In genomic region chr3:46882377-46883015, GRCh38 we compare ENCODE assay signal across 8 cellular contexts. TPM values are rescaled to one million over a fixed set of nuclear protein-coding genes. Genes with fewer than 3 reads are reported as not detected.
DNase-seq lines count a peak whose midpoint lies in the region; ATAC-seq, FAIRE-seq and TF ChIP-seq lines count a peak whose summit lies in the region.

No MANE protein-coding gene starts in this region.

- POLR2A ChIA-PET in BJ (lab: Charles Lee) = no interaction called here

- H3K9me3 ChIP-seq in right lobe of liver (no peaks in the 10 kb centered on the region), tibial artery (no peaks in the 10 kb centered on the region)

- no peak for TF ChIP-seq CTCF in BJ (IDR thresholded peaks at IDR 0.05; ENCODE audit: insufficient read depth, low read depth, low read length)
- no peak for TF ChIP-seq CTCF in bronchial epithelial cell (IDR thresholded peaks at IDR 0.05; ENCODE audit: insufficient read depth, low read length, severe bottlenecking)
- no peak for TF ChIP-seq CTCF in right lobe of liver (IDR thresholded peaks at IDR 0.05)
- no peak for TF ChIP-seq CTCF in tibial artery (IDR thresholded peaks at IDR 0.05)

- no peak for TF ChIP-seq POLR2A in right lobe of liver (IDR thresholded peaks at IDR 0.05)

- WGBS in right lobe of liver (ENCODE audit: insufficient coverage, low coverage, low lambda C conversion rate, missing lambda C conversion rate) = 0% methylated on average over 36 of the region's 67 CpGs

- peaks cover 27% of the 10 kb centered on the region for H3K27me3 ChIP-seq in BJ (ENCODE audit: control insufficient read depth, insufficient read depth, low read length)
- peaks cover 34% of the 10 kb centered on the region for H3K27me3 ChIP-seq in bronchial epithelial cell (ENCODE audit: control insufficient read depth, insufficient read depth, low read length)
- no peaks in the 10 kb centered on the region for H3K27me3 ChIP-seq in right lobe of liver
- H3K27me3 ChIP-seq in tibial artery = no peaks in the 10 kb centered on the region

- H3K4me1 ChIP-seq in right lobe of liver (peaks cover 0 to 16% (median 0%) of the 10 kb centered on the region in 4 donors), tibial artery (peaks cover 0 to 45% (median 27%) of the 10 kb centered on the region in 4 donors)

- peak overlapping the region; percentile 43 for H3K4me3 ChIP-seq in BJ (ENCODE audit: low read depth, low read length)
- H3K4me3 ChIP-seq in bronchial epithelial cell (ENCODE audit: low read depth, low read length) = peak overlapping the region; percentile 20
- peak overlapping the region; percentile 29 to 46 (median 40) for H3K4me3 ChIP-seq in right lobe of liver
- peak overlapping the region; percentile 73 to 88 for H3K4me3 ChIP-seq in tibial artery

- DNase-seq in BJ (ENCODE audit: low read depth) = no peak
- DNase-seq in HuH-7 (ENCODE audit: low spot score) = peak; percentile 58
- no peak for DNase-seq in bronchial epithelial cell (ENCODE audit: low read depth)
- DNase-seq in right lobe of liver = no peak
- peak; percentile 44 to 76 for DNase-seq in tibial artery
- DNase-seq in NCI-H2171 (lab: John Stamatoyannopoulos, UW) = no peak
- DNase-seq in NCI-H2196 (lab: John Stamatoyannopoulos, UW; ENCODE audit: unreplicated experiment) = no peak

- H3K36me3 ChIP-seq in BJ (ENCODE audit: control insufficient read depth, insufficient read depth, low read length) (no peaks in the 10 kb centered on the region), bronchial epithelial cell (ENCODE audit: control insufficient read depth, insufficient read depth, low read length) (no peaks in the 10 kb centered on the region), right lobe of liver (no peaks in the 10 kb centered on the region), tibial artery (no peaks in the 10 kb centered on the region)

- intact Hi-C loops in right lobe of liver (cut with DNase I) (no loop called here), tibial artery (cut with DNase I; ENCODE audit: low total_unique reads) (no loop called here)

- H3K27ac ChIP-seq in right lobe of liver (peak overlapping the region; percentile 21 to 63 (median 37)), tibial artery (peak overlapping the region; percentile 92 to 96)

- CTCF ChIA-PET in BJ (lab: Yijun Ruan, JAX) = interaction anchor here (0.6 to 12.4 kb wide), 6 partner anchors 9 to 37 kb away, joined by 3 to 70 read pairs (median 4); no protein-coding TSS in a partner anchor

- ATAC-seq in right lobe of liver (peak; percentile 21 to 51 (median 27)), HG03460 (IDR thresholded peaks at IDR 0.05; ENCODE audit: unreplicated experiment) (no peak)

- FAIRE-seq in bronchial epithelial cell (lab: Jason Lieb, UNC) = no peak

RNA-seq across cellular contexts. Expression of gene PTH1R, which starts 5.0 kb away (rescaled TPM):
- 1.3 and 2.1 TPM in 2 replicates for polyA plus RNA-seq in BJ (2011; rRNA removed)
- polyA minus RNA-seq in BJ (2011; rRNA and poly(A)+ RNA removed) = 1.6 and 1.8 TPM in 2 replicates
- not detected in 2 replicates for total RNA-seq in bronchial epithelial cell
- total RNA-seq in right lobe of liver = 10 to 100 TPM in 5 of 6 experiments, 1 to 10 TPM in 1; 6.1 to 32.5 (median 16.0) TPM

RNA-seq across cellular contexts. Expression of gene MYL3, which starts 19.3 kb away (rescaled TPM):
- polyA plus RNA-seq in BJ (2011; rRNA removed) = 0.97 and 1.0 TPM in 2 replicates
- polyA minus RNA-seq in BJ (2011; rRNA and poly(A)+ RNA removed) = 0.38 TPM in 1 of 2 replicates, not detected in the other
- total RNA-seq in bronchial epithelial cell (not detected in 2 replicates), right lobe of liver (1 to 10 TPM in 3 of 6 experiments, under 1 TPM in 3; 0.37 to 2.0 (median 1.00) TPM)

Comparison
In these comparisons a context has a peak if more than half of its experiments do, and no peak if none do; other contexts are left out.
1. DNase-seq: peak in HuH-7 (single experiment) and tibial artery (2 of 2); none in BJ (single experiment), bronchial epithelial cell (single experiment), right lobe of liver (0 of 3), NCI-H2171 (single experiment) and NCI-H2196 (single experiment).
2. H3K4me3 ChIP-seq: peak in every context shown above with its lines; median percentile 80 in tibial artery; 43 in BJ; 40 in right lobe of liver; 20 in bronchial epithelial cell.